Comparison of ENCODE assay signal across 16 cellular contexts in genomic region chr16:9372934-9373890, GRCh38.
DNase-seq lines count a peak whose midpoint lies in the region; ATAC-seq lines count a peak whose summit lies in the region.
"Had no signal": no experiment of that assay in that cellular context is flagged by ENCODE, and none has a peak within 500 bp of the region (broad histone marks: within the 10 kb centered on the region; RNA-seq: fewer than 3 reads in every experiment).

No MANE protein-coding gene starts in this region.

- POLR2A ChIA-PET in activated CD4-positive, alpha-beta memory T cell treated with anti-CD3 and anti-CD28 coated beads, Interleukin-2, amount 10 ng/mL, durations not matched to agents 7 days and 5 days (lab: Charles Lee): no interaction called here

- no peaks in the 10 kb centered on the region for H3K27me3 Mint-ChIP-seq in activated CD4-positive, alpha-beta memory T cell treated with anti-CD3 and anti-CD28 coated beads, Interleukin-2, amount 10 ng/mL, durations not matched to agents 7 days and 5 days
- H3K27me3 Mint-ChIP-seq: activated naive CD4-positive, alpha-beta T cell treated with anti-CD3 and anti-CD28 coated beads, Interleukin-2, amount 10 ng/mL, durations not matched to agents 7 days and 5 days had no signal

- H3K4me3 Mint-ChIP-seq in activated CD4-positive, alpha-beta memory T cell treated with anti-CD3 and anti-CD28 coated beads, Interleukin-2, amount 10 ng/mL, durations not matched to agents 7 days and 5 days: no peak overlapping the region
- H3K4me3 Mint-ChIP-seq: activated naive CD4-positive, alpha-beta T cell treated with anti-CD3 and anti-CD28 coated beads, Interleukin-2, amount 10 ng/mL, durations not matched to agents 7 days and 5 days; activated T-cell treated with anti-CD3 and anti-CD28 coated beads, Interleukin-2, amount 50 U/mL, for 4 hours had no signal

- no peaks in the 10 kb centered on the region for H3K36me3 Mint-ChIP-seq in activated CD4-positive, alpha-beta memory T cell treated with anti-CD3 and anti-CD28 coated beads, Interleukin-2, amount 10 ng/mL, durations not matched to agents 7 days and 5 days (ENCODE audit: low read depth)
- no peaks in the 10 kb centered on the region for H3K36me3 Mint-ChIP-seq in activated naive CD4-positive, alpha-beta T cell treated with anti-CD3 and anti-CD28 coated beads, Interleukin-2, amount 50 U/mL, for 72 hours
- H3K36me3 Mint-ChIP-seq: activated naive CD4-positive, alpha-beta T cell treated with anti-CD3 and anti-CD28 coated beads, Interleukin-2, amount 10 ng/mL, durations not matched to agents 7 days and 5 days had no signal

- H3K4me1 ChIP-seq in Karpas-422 (ENCODE audit: low read length): no peaks in the 10 kb centered on the region
- H3K4me1 ChIP-seq: sigmoid colon had no signal

- H3K4me3 ChIP-seq in Karpas-422 (ENCODE audit: low read length): no peak overlapping the region
- H3K4me3 ChIP-seq: sigmoid colon, transverse colon had no signal

- H3K79me2 ChIP-seq in Karpas-422 (ENCODE audit: low read length): no peaks in the 10 kb centered on the region

- no peaks in the 10 kb centered on the region for H3K9me3 ChIP-seq in Karpas-422 (ENCODE audit: low read length)
- H3K9me3 ChIP-seq: sigmoid colon, transverse colon had no signal

- H3K36me3 ChIP-seq in Karpas-422 (ENCODE audit: insufficient read depth, low read length): no peaks in the 10 kb centered on the region
- H3K36me3 ChIP-seq: sigmoid colon, transverse colon had no signal

- H2AFZ ChIP-seq in Karpas-422 (ENCODE audit: low read length): no peak overlapping the region

- no peaks in the 10 kb centered on the region for H3K27me3 ChIP-seq in Karpas-422 (ENCODE audit: low read length)
- H3K27me3 ChIP-seq: transverse colon had no signal

- no peaks in the 10 kb centered on the region for H4K20me1 ChIP-seq in Karpas-422 (ENCODE audit: insufficient read depth, low read depth, low read length)

- H3K4me1 Mint-ChIP-seq in activated CD4-positive, alpha-beta memory T cell treated with anti-CD3 and anti-CD28 coated beads, Interleukin-2, amount 10 ng/mL, durations not matched to agents 7 days and 5 days: no peaks in the 10 kb centered on the region
- H3K4me1 Mint-ChIP-seq: activated naive CD4-positive, alpha-beta T cell treated with anti-CD3 and anti-CD28 coated beads, Interleukin-2, amount 10 ng/mL, durations not matched to agents 7 days and 5 days had no signal

- DNase-seq in Karpas-422: peak; percentile 55
- DNase-seq in cerebellar cortex (ENCODE audit: low spot score): peak; percentile 73
- DNase-seq in left colon: no peak
- DNase-seq in putamen (ENCODE audit: low spot score): peak; percentile 50
- DNase-seq in activated CD4-positive, alpha-beta memory T cell treated with anti-CD3 and anti-CD28 coated beads, Interleukin-2, amount 10 ng/mL, durations not matched to agents 7 days and 5 days: no peak
- DNase-seq in activated naive CD4-positive, alpha-beta T cell treated with anti-CD3 and anti-CD28 coated beads, Interleukin-2, amount 50 U/mL, for 72 hours (ENCODE audit: low spot score in 2 of 2): no peak
- no peak for DNase-seq in SK-N-DZ (ENCODE audit: low spot score)
- DNase-seq: activated naive CD4-positive, alpha-beta T cell treated with anti-CD3 and anti-CD28 coated beads, Interleukin-2, amount 10 ng/mL, durations not matched to agents 7 days and 5 days; activated T-cell treated with anti-CD3 and anti-CD28 coated beads, Interleukin-2, amount 50 U/mL, for 4 hours; NCI-H1417 treated with DMSO at 0.1 percent for 48 hours; NCI-H2171; PC-3; sigmoid colon; stimulated activated naive CD8-positive, alpha-beta T cell treated with anti-CD3 and anti-CD28 coated beads, Interleukin-15, Interleukin-2, amounts not matched to agents 100 U/mL and 50 U/mL, for 24 hours; T-helper 2 cell; transverse colon had no signal

- ATAC-seq in left colon: peak; percentile 63
- ATAC-seq in activated naive CD4-positive, alpha-beta T cell treated with anti-CD3 and anti-CD28 coated beads, Interleukin-2, amount 50 U/mL, for 72 hours: no peak
- ATAC-seq: activated T-cell treated with anti-CD3 and anti-CD28 coated beads, Interleukin-2, amount 50 U/mL, for 4 hours; PC-3; stimulated activated naive CD8-positive, alpha-beta T cell treated with anti-CD3 and anti-CD28 coated beads, Interleukin-15, Interleukin-2, amounts not matched to agents 100 U/mL and 50 U/mL, for 24 hours had no signal

- H3K9me2 ChIP-seq in Karpas-422 (replicated peaks; ENCODE audit: insufficient read depth, low read length): no peaks in the 10 kb centered on the region

- no peak overlapping the region for H3K4me2 ChIP-seq in Karpas-422 (ENCODE audit: low read depth, low read length, poor library complexity, severe bottlenecking)

- intact Hi-C loops in left colon (cut with DNase I, micrococcal nuclease): no loop called here

- CTCF ChIA-PET in activated CD4-positive, alpha-beta memory T cell treated with anti-CD3 and anti-CD28 coated beads, Interleukin-2, amount 10 ng/mL, durations not matched to agents 7 days and 5 days (lab: Charles Lee): no interaction called here

- no peak overlapping the region for H3K27ac Mint-ChIP-seq in activated CD4-positive, alpha-beta memory T cell treated with anti-CD3 and anti-CD28 coated beads, Interleukin-2, amount 10 ng/mL, durations not matched to agents 7 days and 5 days
- no peak overlapping the region for H3K27ac Mint-ChIP-seq in activated naive CD4-positive, alpha-beta T cell treated with anti-CD3 and anti-CD28 coated beads, Interleukin-2, amount 50 U/mL, for 72 hours
- H3K27ac Mint-ChIP-seq: activated naive CD4-positive, alpha-beta T cell treated with anti-CD3 and anti-CD28 coated beads, Interleukin-2, amount 10 ng/mL, durations not matched to agents 7 days and 5 days had no signal

- H3K27ac ChIP-seq in Karpas-422 (ENCODE audit: low read length): no peak overlapping the region
- H3K27ac ChIP-seq: sigmoid colon, transverse colon had no signal

- H3K9ac ChIP-seq in Karpas-422 (ENCODE audit: low read length): no peak overlapping the region

- H3K9me3 Mint-ChIP-seq in activated CD4-positive, alpha-beta memory T cell treated with anti-CD3 and anti-CD28 coated beads, Interleukin-2, amount 10 ng/mL, durations not matched to agents 7 days and 5 days: peaks cover 7% of the 10 kb centered on the region
- peaks cover 2 to 3% of the 10 kb centered on the region in 2 donors for H3K9me3 Mint-ChIP-seq in activated naive CD4-positive, alpha-beta T cell treated with anti-CD3 and anti-CD28 coated beads, Interleukin-2, amount 50 U/mL, for 72 hours
- H3K9me3 Mint-ChIP-seq: activated T-cell treated with anti-CD3 and anti-CD28 coated beads, Interleukin-2, amount 50 U/mL, for 4 hours had no signal

Comparison
In these comparisons a context has a peak if more than half of its experiments do, and no peak if none do; other contexts are left out.
1. DNase-seq: peak in Karpas-422 (single experiment), cerebellar cortex (single experiment) and putamen (single experiment); none in left colon (0 of 2), activated CD4-positive, alpha-beta memory T cell treated with anti-CD3 and anti-CD28 coated beads, Interleukin-2, amount 10 ng/mL, durations not matched to agents 7 days and 5 days (single experiment), activated naive CD4-positive, alpha-beta T cell treated with anti-CD3 and anti-CD28 coated beads, Interleukin-2, amount 50 U/mL, for 72 hours (0 of 2) and SK-N-DZ (single experiment).